22 cellular contexts compared by ENCODE assay signal in genomic region chr6:128367437-128367836, GRCh38.
"Had no signal": no experiment of that assay in that cellular context is flagged by ENCODE, and none has a peak within 500 bp of the region (broad histone marks: within the 10 kb centered on the region; RNA-seq: fewer than 3 reads in every experiment).

No MANE protein-coding gene starts in this region.

- H3K4me3 ChIP-seq: hepatocyte, left lung, sigmoid colon, thoracic aorta, upper lobe of left lung had no signal

- DNase-seq: activated CD4-positive, alpha-beta T cell treated with anti-CD3 and anti-CD28 coated beads for 1 hour; activated CD4-positive, alpha-beta T cell treated with anti-CD3 and anti-CD28 coated beads, Interleukin-2, amount 50 U/mL, for 1 hour; activated CD8-positive, alpha-beta T cell treated with anti-CD3 and anti-CD28 coated beads, Interleukin-2, amount 10 ng/mL, durations not matched to agents 7 days and 5 days; activated gamma-delta T cell; aorta; caudate nucleus; effector CD8-positive, alpha-beta T cell; glutamatergic neuron; kidney glomerular epithelial cell; left lung; mammary epithelial cell; naive thymus-derived CD8-positive, alpha-beta T cell; sigmoid colon; stimulated activated CD4-positive, alpha-beta T cell treated with anti-CD3 and anti-CD28 coated beads, Interleukin-4, amount 100 ng/mL, for 24 hours; stimulated activated naive CD4-positive, alpha-beta T cell treated with Interleukin-2 at 50 U/mL for 16 hours; upper lobe of left lung had no signal

- H3K27me3 ChIP-seq: hepatocyte, left lung, sigmoid colon, upper lobe of left lung had no signal

- H3K9me3 ChIP-seq: left lung, sigmoid colon, thoracic aorta, upper lobe of left lung had no signal

- ATAC-seq: activated CD8-positive, alpha-beta T cell treated with anti-CD3 and anti-CD28 coated beads, Interleukin-2, amount 10 ng/mL, durations not matched to agents 7 days and 5 days; activated naive CD4-positive, alpha-beta T cell treated with anti-CD3 and anti-CD28 coated beads, Interleukin-2, amount 50 U/mL, for 72 hours; esophagus mucosa; left lung; naive thymus-derived CD8-positive, alpha-beta T cell had no signal

- FAIRE-seq: frontal cortex, TTC549 had no signal

- H3K27ac ChIP-seq: hepatocyte, left lung, thoracic aorta, upper lobe of left lung had no signal

- H3K36me3 ChIP-seq: left lung, sigmoid colon, thoracic aorta, upper lobe of left lung had no signal
